8 cellular contexts compared by ENCODE assay signal in genomic region chr1:28648493-28649238, GRCh38. TPM values are rescaled to one million over a fixed set of nuclear protein-coding genes. Genes with fewer than 3 reads are reported as not detected.
DNase-seq lines count a peak whose midpoint lies in the region; ATAC-seq, FAIRE-seq and TF ChIP-seq lines count a peak whose summit lies in the region.

Gene RNU11, plus strand, starts transcription at chr1:28648600.

- H3K4me1 Mint-ChIP-seq in CD14-positive monocyte = peaks cover 43% of the 10 kb centered on the region
- H3K4me1 Mint-ChIP-seq in activated CD4-positive, alpha-beta T cell treated with anti-CD3 and anti-CD28 coated beads, Interleukin-2, amount 10 ng/mL, durations not matched to agents 7 days and 5 days = peaks cover 34% of the 10 kb centered on the region

- no peak for FAIRE-seq in HepG2 (lab: Jason Lieb, UNC)

- no peak for TF ChIP-seq CTCF in CD14-positive monocyte (IDR thresholded peaks at IDR 0.05)
- TF ChIP-seq CTCF in HepG2 (CRISPR knock-in tag; IDR thresholded peaks at IDR 0.05) = no peak; the same call in none of the 2 replicates

- peaks cover 0 to 2% (median 0%) of the 10 kb centered on the region in 3 donors for H3K27me3 Mint-ChIP-seq in CD14-positive monocyte (ENCODE audit: low read depth in 3 of 3)
- no peaks in the 10 kb centered on the region for H3K27me3 Mint-ChIP-seq in activated CD4-positive, alpha-beta T cell treated with anti-CD3 and anti-CD28 coated beads, Interleukin-2, amount 10 ng/mL, durations not matched to agents 7 days and 5 days

- H3K36me3 Mint-ChIP-seq in CD14-positive monocyte = no peaks in the 10 kb centered on the region
- H3K36me3 Mint-ChIP-seq in activated CD4-positive, alpha-beta T cell treated with anti-CD3 and anti-CD28 coated beads, Interleukin-2, amount 10 ng/mL, durations not matched to agents 7 days and 5 days (ENCODE audit: low read depth) = no peaks in the 10 kb centered on the region

- H3K4me2 ChIP-seq in HepG2 (ENCODE audit: low read depth, low read length) = peak within 1 kb of the TSS; percentile 86

- no peaks in the 10 kb centered on the region for H4K20me1 ChIP-seq in HepG2 (ENCODE audit: insufficient read depth, low read length)

- H3K36me3 ChIP-seq in HepG2 (replicated peaks in 1 of 2; ENCODE audit: control insufficient read depth in 1 of 2, insufficient read depth in 2 of 2, low read length in 2 of 2) = no peaks in the 10 kb centered on the region

- peak within 1 kb of the TSS; percentile 94 to 100 (median 99) for H3K27ac Mint-ChIP-seq in CD14-positive monocyte
- H3K27ac Mint-ChIP-seq in activated CD4-positive, alpha-beta T cell treated with anti-CD3 and anti-CD28 coated beads, Interleukin-2, amount 10 ng/mL, durations not matched to agents 7 days and 5 days = peak within 1 kb of the TSS; percentile 97

- CTCF ChIA-PET in activated CD4-positive, alpha-beta T cell treated with anti-CD3 and anti-CD28 coated beads, Interleukin-2, amount 10 ng/mL, durations not matched to agents 7 days and 5 days (lab: Charles Lee) = interaction anchor here (0.6 to 2.2 kb wide), 8 partner anchors 15 to 273 kb away, joined by 3 to 19 read pairs (median 3); partner anchors contain the start of genes GMEB1 and YTHDF2
- CTCF ChIA-PET in HepG2 (lab: Yijun Ruan, JAX; ENCODE audit: low intra/inter-chr PET ratio, low total read pairs) = no interaction called here

- TF ChIP-seq EP300 in HepG2 (IDR thresholded peaks at IDR 0.05; ENCODE audit: low read depth in 2 of 2, low read length in 2 of 2) (peak in 1 of 2 experiments; percentile 77; a peak in 3 of 4 replicates), HepG2 (CRISPR knock-in tag; IDR thresholded peaks at IDR 0.05; ENCODE audit: borderline replicate concordance) (peak; percentile 86)

- H2AFZ ChIP-seq in HepG2 (ENCODE audit: low read length) = peak within 1 kb of the TSS; percentile 92

- DNase-seq in CD14-positive monocyte (ENCODE audit: low spot score) = peak; percentile 91
- DNase-seq in NCI-H526 treated with DMSO at 0.1 percent for 48 hours (lab: John Stamatoyannopoulos, UW) = peak; percentile 99
- DNase-seq in activated CD4-positive, alpha-beta T cell treated with anti-CD3 and anti-CD28 coated beads, Interleukin-2, amount 10 ng/mL, durations not matched to agents 7 days and 5 days = peak; percentile 92
- peak; percentile 96 for DNase-seq in dermis blood vessel endothelial cell
- DNase-seq in HepG2 (ENCODE audit: low spot score) = peak; percentile 95
- peak; percentile 84 to 86 for DNase-seq in stimulated activated CD4-positive, alpha-beta T cell treated with anti-CD3 and anti-CD28 coated beads, Interleukin-2, amount 100 ng/mL, for 48 hours

- H3K4me3 ChIP-seq in HepG2 (replicated peaks in 1 of 3; ENCODE audit: insufficient read depth in 1 of 3, low read depth in 2 of 3, low read length in 3 of 3) = peak within 1 kb of the TSS; percentile 56 to 81 (median 68)

- TF ChIP-seq RAD21 in HepG2 (CRISPR knock-in tag; IDR thresholded peaks at IDR 0.05) = peak; percentile 43

- ATAC-seq in GM19351 (IDR thresholded peaks at IDR 0.05; ENCODE audit: unreplicated experiment) (peak; percentile 66), HG03520 (IDR thresholded peaks at IDR 0.05; ENCODE audit: unreplicated experiment) (peak; percentile 66), HepG2 (peak; percentile 81)

- TSS peak; percentile 99 for BruUV-seq in HepG2 (replicated peaks; lab: Mats Ljungman, UMichigan)

- in situ Hi-C loops in HepG2 (cut with HindIII; ENCODE audit: extremely low pct_ligation_motif_present, low pct_unique_long_range_greater_than_20kb) = no loop called here

- peak; percentile 99 to 100 for TF ChIP-seq POLR2A in HepG2 (IDR thresholded peaks at IDR 0.05; ENCODE audit: insufficient read depth in 1 of 2, low read depth in 2 of 2, low read length in 2 of 2)

- WGBS in HepG2 (ENCODE audit: low lambda C conversion rate) = 3% methylated on average over 24 of the region's 28 CpGs

- H3K9me3 ChIP-seq in HepG2 (ENCODE audit: low read length) = no peaks in the 10 kb centered on the region

- intact Hi-C loops in CD14-positive monocyte (cut with micrococcal nuclease) (loop anchor here (2.0 to 10.0 kb wide), 5 partner anchors 20 to 536 kb away; partner anchors contain the start of genes GMEB1 (in 1 of the 2), RCC1 (in 1 of the 2) and SRSF4 (in 1 of the 2)), HepG2 (cut with micrococcal nuclease; ENCODE audit: unreplicated experiment) (loop anchor here (1.0 to 10.0 kb wide), 2 partner anchors 88 to 536 kb away; partner anchors contain the start of genes SRSF4 and YTHDF2)

- H3K27ac ChIP-seq in HepG2 (ENCODE audit: extremely low read length, insufficient read depth, low read length) = peak within 1 kb of the TSS; percentile 100

- H3K4me1 ChIP-seq in HepG2 (ENCODE audit: insufficient read depth, low read length) = peaks cover 56% of the 10 kb centered on the region

- H3K79me2 ChIP-seq in HepG2 (ENCODE audit: insufficient read depth, low read length) = no peaks in the 10 kb centered on the region

- POLR2A ChIA-PET in activated CD4-positive, alpha-beta T cell treated with anti-CD3 and anti-CD28 coated beads, Interleukin-2, amount 10 ng/mL, durations not matched to agents 7 days and 5 days (lab: Charles Lee) = interaction anchor here (0.6 to 1.6 kb wide), 7 partner anchors 19 to 304 kb away, joined by 3 to 12 read pairs (median 5); partner anchors contain the start of genes GMEB1 and YTHDF2
- POLR2A ChIA-PET in HepG2 (lab: Yijun Ruan, JAX) = interaction anchor here (0.7 to 3.9 kb wide), 58 partner anchors 8 to 1658 kb away, joined by 3 to 115 read pairs (median 4); partner anchors contain the start of genes ATP5IF1, EPB41, GMEB1 and MED18

- H3K9ac ChIP-seq in HepG2 (ENCODE audit: insufficient read depth, low read depth, low read length) = peak within 1 kb of the TSS; percentile 93

- H3K4me3 Mint-ChIP-seq in CD14-positive monocyte = peak within 1 kb of the TSS; percentile 75 to 93
- H3K4me3 Mint-ChIP-seq in activated CD4-positive, alpha-beta T cell treated with anti-CD3 and anti-CD28 coated beads, Interleukin-2, amount 10 ng/mL, durations not matched to agents 7 days and 5 days = peak within 1 kb of the TSS; percentile 77

- H3K9me3 Mint-ChIP-seq in CD14-positive monocyte = peaks cover 0 to 2% (median 0%) of the 10 kb centered on the region in 7 donors
- H3K9me3 Mint-ChIP-seq in activated CD4-positive, alpha-beta T cell treated with anti-CD3 and anti-CD28 coated beads, Interleukin-2, amount 10 ng/mL, durations not matched to agents 7 days and 5 days = no peaks in the 10 kb centered on the region

- H3K27me3 ChIP-seq in HepG2 (ENCODE audit: control insufficient read depth in 1 of 2, insufficient read depth in 2 of 2, low read length in 2 of 2) = no peaks in the 10 kb centered on the region

TF ChIP-seq in HepG2, 621 proteins besides CTCF, POLR2A, EP300 and RAD21 (continues in another document):
- TF ChIP-seq ZFP82 (CRISPR knock-in tag; IDR thresholded peaks at IDR 0.05; ENCODE audit: borderline replicate concordance) (0 out of 2 replicates have a peak, but pooled peaks have one; percentile 8), IKZF5 (CRISPR knock-in tag; IDR thresholded peaks at IDR 0.05) (peak; percentile 98), ZNF33B (CRISPR knock-in tag; IDR thresholded peaks at IDR 0.05) (no peak), ZNF629 (CRISPR knock-in tag; conservative IDR thresholded peaks at IDR 0.05) (peak; percentile 60), IRF2 (CRISPR knock-in tag; IDR thresholded peaks at IDR 0.05) (peak; percentile 98), WIZ (CRISPR knock-in tag; IDR thresholded peaks at IDR 0.05) (no peak), ZNF552 (CRISPR knock-in tag; IDR thresholded peaks at IDR 0.05; ENCODE audit: borderline replicate concordance) (peak; percentile 93), ZNF720 (CRISPR knock-in tag; IDR thresholded peaks at IDR 0.05) (peak; percentile 95), ZFP62 (CRISPR knock-in tag; IDR thresholded peaks at IDR 0.05) (peak; percentile 72; the same call in 1 of the 2 replicates), JUN (CRISPR knock-in tag; IDR thresholded peaks at IDR 0.05) (peak; percentile 56; the same call in 1 of the 2 replicates), KAT7 (CRISPR knock-in tag; IDR thresholded peaks at IDR 0.05; ENCODE audit: borderline replicate concordance) (no peak)

RNA-seq across cellular contexts. Expression of gene RNU11, which starts in this region (rescaled TPM):
- polyA plus RNA-seq in CD14-positive monocyte (not detected), HepG2 (2011; rRNA removed) (not detected in 2 replicates)
- total RNA-seq in activated CD4-positive, alpha-beta T cell treated with anti-CD3 and anti-CD28 coated beads, Interleukin-2, amount 10 ng/mL, durations not matched to agents 7 days and 5 days = not detected
- total RNA-seq in dermis blood vessel endothelial cell (not detected in 2 replicates), HepG2 (2016; rRNA removed; fragmentation: Illumina TruSeq; extraction: Trizol) (not detected in 2 replicates)
- total RNA-seq in HepG2 (2016; cell fraction: cytosol; rRNA removed; fragmentation: Illumina TruSeq; extraction: Trizol; ENCODE audit: low read depth) = not detected in 2 replicates
- total RNA-seq in HepG2 (2016; cell fraction: insoluble cytoplasmic fraction; rRNA removed; fragmentation: Illumina TruSeq; extraction: Trizol) = not detected in 2 replicates
- not detected in 2 replicates for total RNA-seq in HepG2 (2016; cell fraction: membrane; rRNA removed; fragmentation: Illumina TruSeq; extraction: Trizol)
- total RNA-seq in HepG2 (2016; cell fraction: nucleus; rRNA removed; fragmentation: Illumina TruSeq; extraction: Trizol) = not detected in 2 replicates
- not detected in 2 replicates for polyA plus RNA-seq in HepG2 (2011; cell fraction: cytosol; rRNA removed)
- not detected in 2 replicates for polyA plus RNA-seq in HepG2 (2011; cell fraction: nucleus; rRNA removed)
- polyA plus RNA-seq in HepG2 (2012) = not detected in 2 replicates
- polyA plus RNA-seq in HepG2 (2016; cell fraction: cytosol; fragmentation: Illumina TruSeq; extraction: Trizol; ENCODE audit: low read depth) = not detected in 2 replicates
- polyA plus RNA-seq in HepG2 (2016; cell fraction: insoluble cytoplasmic fraction; fragmentation: Illumina TruSeq; extraction: Trizol; ENCODE audit: low read depth) = not detected in 2 replicates
- polyA plus RNA-seq in HepG2 (2016; cell fraction: membrane; fragmentation: Illumina TruSeq; extraction: Trizol; ENCODE audit: low read depth) = not detected in 2 replicates
- polyA plus RNA-seq in HepG2 (2016; cell fraction: nucleus; fragmentation: Illumina TruSeq; extraction: Trizol; ENCODE audit: insufficient read depth, low read depth) = not detected in 2 replicates
- polyA minus RNA-seq in HepG2 (2011; rRNA and poly(A)+ RNA removed; ENCODE audit: low replicate concordance) = not detected in 2 replicates
- polyA minus RNA-seq in HepG2 (2011; cell fraction: cytosol; rRNA and poly(A)+ RNA removed) = 128 and 411 TPM in 2 replicates
- not detected in 2 replicates for polyA minus RNA-seq in HepG2 (2011; cell fraction: nucleus; rRNA and poly(A)+ RNA removed)

Comparison
In these comparisons a context has a peak if more than half of its experiments do, and no peak if none do; other contexts are left out.
1. Peak in every context shown above with its lines: DNase-seq, ATAC-seq, H3K4me3 ChIP-seq and H3K27ac ChIP-seq.
2. Peak in DNase-seq in CD14-positive monocyte; RNA of the gene not detected or under 1 TPM.
3. Peak in DNase-seq in activated CD4-positive, alpha-beta T cell treated with anti-CD3 and anti-CD28 coated beads, Interleukin-2, amount 10 ng/mL, durations not matched to agents 7 days and 5 days; RNA of the gene not detected or under 1 TPM.
4. Peak in DNase-seq in dermis blood vessel endothelial cell; RNA of the gene not detected or under 1 TPM.